ENCODE assay signal across 8 cellular contexts in the genomic region with DNA sequence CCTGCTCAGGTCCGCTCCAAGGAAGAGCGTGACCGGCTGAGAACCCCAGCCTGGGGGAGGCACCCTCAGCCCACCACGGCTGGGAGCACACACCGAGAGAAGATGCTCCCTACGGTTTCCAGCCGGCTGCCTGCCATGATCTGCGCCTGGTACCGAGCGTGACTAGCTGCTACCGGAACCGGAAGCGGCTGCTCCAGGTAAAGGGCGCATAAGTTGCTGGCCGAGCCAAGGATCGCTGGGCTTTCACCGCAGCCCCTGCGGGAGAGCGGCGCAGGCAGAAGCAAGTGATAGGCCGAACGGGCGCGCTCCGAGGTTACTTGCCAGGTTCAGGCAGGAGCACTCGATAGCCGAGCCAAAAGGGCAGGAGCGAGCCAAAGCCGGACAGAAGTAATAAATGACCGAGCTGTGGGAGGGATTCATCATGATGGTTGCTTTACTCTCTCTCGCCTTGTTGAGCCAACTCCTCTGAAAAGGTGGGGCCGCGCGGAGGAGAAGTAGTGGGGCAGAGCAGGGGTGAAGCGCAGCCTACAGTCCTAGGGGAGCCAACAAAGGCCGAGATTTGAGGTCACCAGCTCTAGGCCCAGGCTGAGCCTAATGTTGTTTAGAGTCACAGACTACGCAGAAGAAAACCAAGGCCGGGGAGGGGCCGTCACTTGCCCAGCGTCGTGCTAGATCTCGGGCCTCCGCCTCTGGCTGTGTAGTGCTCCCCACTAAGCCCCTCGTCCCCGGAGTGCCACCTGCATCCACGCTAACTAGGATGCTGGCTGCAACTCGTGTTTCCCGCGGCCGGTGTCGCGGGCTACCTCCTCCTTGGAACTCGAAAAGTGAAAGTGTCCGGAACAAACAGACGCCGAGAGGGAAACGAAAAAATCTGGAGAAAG. TPM values are rescaled to one million over a fixed set of nuclear protein-coding genes. Genes with fewer than 3 reads are reported as not detected.
DNase-seq lines count a peak whose midpoint lies in the region; ATAC-seq, FAIRE-seq and TF ChIP-seq lines count a peak whose summit lies in the region.

A gene (minus strand): TSS at position 171 of the 881 bp plus-strand sequence. CDS start 34 bp downstream, at position 137.

- DNase-seq in NCI-H2107 treated with DMSO at 0.1 percent for 48 hours (lab: John Stamatoyannopoulos, UW; ENCODE audit: unreplicated experiment) (peak; percentile 93), body of pancreas (peak; percentile 98 to 99 (median 99)), iPS DF 4.7 (ENCODE audit: extremely low read depth, low spot score) (peak; percentile 94), gastrocnemius medialis (peak; percentile 98 to 99)

- H3K27ac ChIP-seq in 22Rv1: peak within 1 kb of the TSS; percentile 87
- H3K27ac ChIP-seq in body of pancreas: peak within 1 kb of the TSS; percentile 89 to 97 (median 90)
- H3K27ac ChIP-seq in gastrocnemius medialis: peak within 1 kb of the TSS; percentile 91 to 98 (median 96)

- TF ChIP-seq CTCF in 22Rv1 (IDR thresholded peaks at IDR 0.05) (no peak), body of pancreas (IDR thresholded peaks at IDR 0.05) (peak in 2 of 7 experiments; percentile 28 to 38), gastrocnemius medialis (IDR thresholded peaks at IDR 0.05 in 4 of 5, conservative IDR thresholded peaks at IDR 0.05 in 1 of 5) (peak in 1 of 5 experiments; percentile 9)

- FAIRE-seq in TTC549 (lab: Jason Lieb, UNC): peak; percentile 74

- H3K4me3 ChIP-seq in body of pancreas: peak within 1 kb of the TSS; percentile 77 to 92
- H3K4me3 ChIP-seq in gastrocnemius medialis: peak within 1 kb of the TSS; percentile 82 to 98 (median 88)

- ATAC-seq in GM18520 (IDR thresholded peaks at IDR 0.05; ENCODE audit: unreplicated experiment): peak; percentile 93
- ATAC-seq in HG03064 (IDR thresholded peaks at IDR 0.05; ENCODE audit: low read depth, unreplicated experiment): peak; percentile 79
- peak; percentile 98 for ATAC-seq in body of pancreas
- peak; percentile 63 to 72 for ATAC-seq in gastrocnemius medialis

- intact Hi-C loops in body of pancreas (cut with DNase I) (no loop called here), gastrocnemius medialis (cut with DNase I; ENCODE audit: low total_unique reads) (loop anchor here (1.0 to 5.0 kb wide), 4 partner anchors 139 to 765 kb away; a partner anchor contains a TSS)

- WGBS in body of pancreas, 2 donors: 0 to 1% methylated on average over 47 to 56 of the region's 57 CpGs

- H3K9me3 ChIP-seq in body of pancreas (no peaks in the 10 kb centered on the region), gastrocnemius medialis (no peaks in the 10 kb centered on the region)

- H3K27me3 ChIP-seq in body of pancreas (no peaks in the 10 kb centered on the region), gastrocnemius medialis (no peaks in the 10 kb centered on the region)

- in situ Hi-C loops in gastrocnemius medialis (cut with MboI; ENCODE audit: low sequenced_read_pairs in 4 of 4): loop anchor here (10.0 to 25.0 kb wide), 3 partner anchors 237 to 613 kb away; a partner anchor contains a TSS

- H3K36me3 ChIP-seq in body of pancreas (replicated peaks in 1 of 2; ENCODE audit: insufficient read depth in 1 of 2, low read depth in 2 of 2): no peaks in the 10 kb centered on the region
- H3K36me3 ChIP-seq in gastrocnemius medialis: peaks cover 0 to 3% of the 10 kb centered on the region in 2 donors

- peaks cover 54% of the 10 kb centered on the region for H3K4me1 ChIP-seq in body of pancreas
- peaks cover 52% of the 10 kb centered on the region in 2 donors for H3K4me1 ChIP-seq in gastrocnemius medialis

- peak; percentile 78 to 91 (median 90) for TF ChIP-seq POLR2A in body of pancreas (IDR thresholded peaks at IDR 0.05)
- TF ChIP-seq POLR2A in gastrocnemius medialis (IDR thresholded peaks at IDR 0.05): peak; percentile 83 to 87

RNA-seq across cellular contexts. Expression of the gene that starts here (rescaled TPM):
- 10 to 100 TPM in 1 of 2 donors, 1 to 10 TPM in 1; 1.3 to 13.7 TPM for total RNA-seq in body of pancreas
- total RNA-seq in gastrocnemius medialis: 10 to 100 TPM; 24.3 to 47.2 (median 35.5) TPM

Comparison
In these comparisons a context has a peak if more than half of its experiments do, and no peak if none do; other contexts are left out.
1. Peak in every context shown above with its lines: DNase-seq, ATAC-seq, H3K4me3 ChIP-seq and H3K27ac ChIP-seq.